In the genomic region with DNA sequence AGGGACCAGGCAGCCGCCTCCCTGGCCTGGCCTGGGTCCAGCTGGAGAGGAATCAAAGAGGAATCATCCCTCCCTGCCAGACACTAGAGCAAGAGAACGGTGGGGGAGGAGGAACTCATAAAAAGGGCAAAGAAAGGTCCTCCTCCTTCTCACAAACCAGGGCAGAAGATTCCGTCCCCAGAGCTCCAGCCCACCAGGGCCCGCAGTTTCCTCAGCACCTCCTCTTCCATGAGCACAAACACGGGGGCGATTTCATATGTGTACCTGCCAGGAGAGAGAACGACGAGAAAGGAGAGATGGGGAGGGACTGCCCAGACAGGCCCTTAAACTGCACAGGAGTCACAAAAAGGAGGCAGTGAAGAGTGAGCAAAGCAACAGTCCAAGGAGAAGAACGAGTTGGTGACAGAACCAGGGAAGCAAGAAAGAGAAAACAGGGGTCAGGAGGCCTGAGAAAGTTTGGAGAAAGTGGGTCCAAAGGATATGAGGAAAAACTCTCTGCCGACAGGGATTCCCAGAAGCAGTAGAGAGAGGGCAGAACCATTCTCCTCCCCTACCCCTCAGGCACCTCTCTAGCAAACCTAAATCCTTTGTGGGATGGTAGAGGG, we compare ENCODE assay signal across 1 cellular context.
TF ChIP-seq lines count a peak whose summit lies in the region.

No MANE protein-coding gene starts in this region.

TF ChIP-seq in HEK293, 187 proteins besides CTCF, POLR2A, EP300 and RAD21 (continued from another document and continues in another):
- TF ChIP-seq, protein P1, sequence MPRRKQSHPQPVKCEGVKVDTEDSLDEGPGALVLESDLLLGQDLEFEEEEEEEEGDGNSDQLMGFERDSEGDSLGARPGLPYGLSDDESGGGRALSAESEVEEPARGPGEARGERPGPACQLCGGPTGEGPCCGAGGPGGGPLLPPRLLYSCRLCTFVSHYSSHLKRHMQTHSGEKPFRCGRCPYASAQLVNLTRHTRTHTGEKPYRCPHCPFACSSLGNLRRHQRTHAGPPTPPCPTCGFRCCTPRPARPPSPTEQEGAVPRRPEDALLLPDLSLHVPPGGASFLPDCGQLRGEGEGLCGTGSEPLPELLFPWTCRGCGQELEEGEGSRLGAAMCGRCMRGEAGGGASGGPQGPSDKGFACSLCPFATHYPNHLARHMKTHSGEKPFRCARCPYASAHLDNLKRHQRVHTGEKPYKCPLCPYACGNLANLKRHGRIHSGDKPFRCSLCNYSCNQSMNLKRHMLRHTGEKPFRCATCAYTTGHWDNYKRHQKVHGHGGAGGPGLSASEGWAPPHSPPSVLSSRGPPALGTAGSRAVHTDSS (tag by site-specific recombination; IDR thresholded peaks at IDR 0.05) = no peak
- TF ChIP-seq, protein P2, sequence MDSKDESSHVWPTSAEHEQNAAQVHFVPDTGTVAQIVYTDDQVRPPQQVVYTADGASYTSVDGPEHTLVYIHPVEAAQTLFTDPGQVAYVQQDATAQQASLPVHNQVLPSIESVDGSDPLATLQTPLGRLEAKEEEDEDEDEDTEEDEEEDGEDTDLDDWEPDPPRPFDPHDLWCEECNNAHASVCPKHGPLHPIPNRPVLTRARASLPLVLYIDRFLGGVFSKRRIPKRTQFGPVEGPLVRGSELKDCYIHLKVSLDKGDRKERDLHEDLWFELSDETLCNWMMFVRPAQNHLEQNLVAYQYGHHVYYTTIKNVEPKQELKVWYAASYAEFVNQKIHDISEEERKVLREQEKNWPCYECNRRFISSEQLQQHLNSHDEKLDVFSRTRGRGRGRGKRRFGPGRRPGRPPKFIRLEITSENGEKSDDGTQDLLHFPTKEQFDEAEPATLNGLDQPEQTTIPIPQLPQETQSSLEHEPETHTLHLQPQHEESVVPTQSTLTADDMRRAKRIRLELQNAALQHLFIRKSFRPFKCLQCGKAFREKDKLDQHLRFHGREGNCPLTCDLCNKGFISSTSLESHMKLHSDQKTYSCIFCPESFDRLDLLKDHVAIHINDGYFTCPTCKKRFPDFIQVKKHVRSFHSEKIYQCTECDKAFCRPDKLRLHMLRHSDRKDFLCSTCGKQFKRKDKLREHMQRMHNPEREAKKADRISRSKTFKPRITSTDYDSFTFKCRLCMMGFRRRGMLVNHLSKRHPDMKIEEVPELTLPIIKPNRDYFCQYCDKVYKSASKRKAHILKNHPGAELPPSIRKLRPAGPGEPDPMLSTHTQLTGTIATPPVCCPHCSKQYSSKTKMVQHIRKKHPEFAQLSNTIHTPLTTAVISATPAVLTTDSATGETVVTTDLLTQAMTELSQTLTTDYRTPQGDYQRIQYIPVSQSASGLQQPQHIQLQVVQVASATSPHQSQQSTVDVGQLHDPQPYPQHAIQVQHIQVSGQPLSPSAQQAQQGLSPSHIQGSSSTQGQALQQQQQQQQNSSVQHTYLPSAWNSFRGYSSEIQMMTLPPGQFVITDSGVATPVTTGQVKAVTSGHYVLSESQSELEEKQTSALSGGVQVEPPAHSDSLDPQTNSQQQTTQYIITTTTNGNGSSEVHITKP (tag by site-specific recombination; IDR thresholded peaks at IDR 0.05) = peak; percentile 15; the same call in 1 of the 2 replicates
- TF ChIP-seq, protein P3, sequence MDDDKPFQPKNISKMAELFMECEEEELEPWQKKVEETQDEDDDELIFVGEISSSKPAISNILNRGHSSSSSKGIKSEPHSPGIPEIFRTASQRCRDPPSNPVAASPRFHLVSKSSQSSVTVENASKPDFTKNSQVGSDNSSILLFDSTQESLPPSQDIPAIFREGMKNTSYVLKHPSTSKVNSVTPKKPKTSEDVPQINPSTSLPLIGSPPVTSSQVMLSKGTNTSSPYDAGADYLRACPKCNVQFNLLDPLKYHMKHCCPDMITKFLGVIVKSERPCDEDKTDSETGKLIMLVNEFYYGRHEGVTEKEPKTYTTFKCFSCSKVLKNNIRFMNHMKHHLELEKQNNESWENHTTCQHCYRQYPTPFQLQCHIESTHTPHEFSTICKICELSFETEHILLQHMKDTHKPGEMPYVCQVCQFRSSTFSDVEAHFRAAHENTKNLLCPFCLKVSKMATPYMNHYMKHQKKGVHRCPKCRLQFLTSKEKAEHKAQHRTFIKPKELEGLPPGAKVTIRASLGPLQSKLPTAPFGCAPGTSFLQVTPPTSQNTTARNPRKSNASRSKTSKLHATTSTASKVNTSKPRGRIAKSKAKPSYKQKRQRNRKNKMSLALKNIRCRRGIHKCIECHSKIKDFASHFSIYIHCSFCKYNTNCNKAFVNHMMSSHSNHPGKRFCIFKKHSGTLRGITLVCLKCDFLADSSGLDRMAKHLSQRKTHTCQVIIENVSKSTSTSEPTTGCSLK (tag by site-specific recombination; IDR thresholded peaks at IDR 0.05) = no peak
- no peak for TF ChIP-seq ZNF423 (tag by site-specific recombination; IDR thresholded peaks at IDR 0.05)
- no peak for TF ChIP-seq ZNF416 (tag by site-specific recombination; IDR thresholded peaks at IDR 0.05)
- no peak for TF ChIP-seq ZNF157 (tag by site-specific recombination; IDR thresholded peaks at IDR 0.05)
- TF ChIP-seq ZNF404 (tag by site-specific recombination; IDR thresholded peaks at IDR 0.05) = no peak
- no peak for TF ChIP-seq ZNF324 (tag by site-specific recombination; IDR thresholded peaks at IDR 0.05)
- peak; percentile 54 for TF ChIP-seq EGR2 (tag by site-specific recombination; IDR thresholded peaks at IDR 0.05; ENCODE audit: low read depth)
- TF ChIP-seq ZBTB48 (tag by site-specific recombination; IDR thresholded peaks at IDR 0.05) = peak; percentile 69; the same call in 1 of the 2 replicates
- TF ChIP-seq ZSCAN30 (tag by site-specific recombination; IDR thresholded peaks at IDR 0.05) = no peak
- TF ChIP-seq, protein P4, sequence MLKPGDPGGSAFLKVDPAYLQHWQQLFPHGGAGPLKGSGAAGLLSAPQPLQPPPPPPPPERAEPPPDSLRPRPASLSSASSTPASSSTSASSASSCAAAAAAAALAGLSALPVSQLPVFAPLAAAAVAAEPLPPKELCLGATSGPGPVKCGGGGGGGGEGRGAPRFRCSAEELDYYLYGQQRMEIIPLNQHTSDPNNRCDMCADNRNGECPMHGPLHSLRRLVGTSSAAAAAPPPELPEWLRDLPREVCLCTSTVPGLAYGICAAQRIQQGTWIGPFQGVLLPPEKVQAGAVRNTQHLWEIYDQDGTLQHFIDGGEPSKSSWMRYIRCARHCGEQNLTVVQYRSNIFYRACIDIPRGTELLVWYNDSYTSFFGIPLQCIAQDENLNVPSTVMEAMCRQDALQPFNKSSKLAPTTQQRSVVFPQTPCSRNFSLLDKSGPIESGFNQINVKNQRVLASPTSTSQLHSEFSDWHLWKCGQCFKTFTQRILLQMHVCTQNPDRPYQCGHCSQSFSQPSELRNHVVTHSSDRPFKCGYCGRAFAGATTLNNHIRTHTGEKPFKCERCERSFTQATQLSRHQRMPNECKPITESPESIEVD (tag by site-specific recombination; IDR thresholded peaks at IDR 0.05) = no peak
- 0 out of 2 replicates have a peak, but pooled peaks have one; percentile 7 for TF ChIP-seq KLF1 (tag by site-specific recombination; IDR thresholded peaks at IDR 0.05)
- no peak for TF ChIP-seq ZNF248 (tag by site-specific recombination; IDR thresholded peaks at IDR 0.05)
- no peak for TF ChIP-seq ZNF146 (tag by site-specific recombination; IDR thresholded peaks at IDR 0.05)
- TF ChIP-seq ZNF354C (tag by site-specific recombination; IDR thresholded peaks at IDR 0.05; ENCODE audit: borderline replicate concordance, low read depth) = no peak
- TF ChIP-seq, protein P5, sequence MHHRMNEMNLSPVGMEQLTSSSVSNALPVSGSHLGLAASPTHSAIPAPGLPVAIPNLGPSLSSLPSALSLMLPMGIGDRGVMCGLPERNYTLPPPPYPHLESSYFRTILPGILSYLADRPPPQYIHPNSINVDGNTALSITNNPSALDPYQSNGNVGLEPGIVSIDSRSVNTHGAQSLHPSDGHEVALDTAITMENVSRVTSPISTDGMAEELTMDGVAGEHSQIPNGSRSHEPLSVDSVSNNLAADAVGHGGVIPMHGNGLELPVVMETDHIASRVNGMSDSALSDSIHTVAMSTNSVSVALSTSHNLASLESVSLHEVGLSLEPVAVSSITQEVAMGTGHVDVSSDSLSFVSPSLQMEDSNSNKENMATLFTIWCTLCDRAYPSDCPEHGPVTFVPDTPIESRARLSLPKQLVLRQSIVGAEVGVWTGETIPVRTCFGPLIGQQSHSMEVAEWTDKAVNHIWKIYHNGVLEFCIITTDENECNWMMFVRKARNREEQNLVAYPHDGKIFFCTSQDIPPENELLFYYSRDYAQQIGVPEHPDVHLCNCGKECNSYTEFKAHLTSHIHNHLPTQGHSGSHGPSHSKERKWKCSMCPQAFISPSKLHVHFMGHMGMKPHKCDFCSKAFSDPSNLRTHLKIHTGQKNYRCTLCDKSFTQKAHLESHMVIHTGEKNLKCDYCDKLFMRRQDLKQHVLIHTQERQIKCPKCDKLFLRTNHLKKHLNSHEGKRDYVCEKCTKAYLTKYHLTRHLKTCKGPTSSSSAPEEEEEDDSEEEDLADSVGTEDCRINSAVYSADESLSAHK (tag by site-specific recombination; IDR thresholded peaks at IDR 0.05) = no peak
- TF ChIP-seq, protein P6, sequence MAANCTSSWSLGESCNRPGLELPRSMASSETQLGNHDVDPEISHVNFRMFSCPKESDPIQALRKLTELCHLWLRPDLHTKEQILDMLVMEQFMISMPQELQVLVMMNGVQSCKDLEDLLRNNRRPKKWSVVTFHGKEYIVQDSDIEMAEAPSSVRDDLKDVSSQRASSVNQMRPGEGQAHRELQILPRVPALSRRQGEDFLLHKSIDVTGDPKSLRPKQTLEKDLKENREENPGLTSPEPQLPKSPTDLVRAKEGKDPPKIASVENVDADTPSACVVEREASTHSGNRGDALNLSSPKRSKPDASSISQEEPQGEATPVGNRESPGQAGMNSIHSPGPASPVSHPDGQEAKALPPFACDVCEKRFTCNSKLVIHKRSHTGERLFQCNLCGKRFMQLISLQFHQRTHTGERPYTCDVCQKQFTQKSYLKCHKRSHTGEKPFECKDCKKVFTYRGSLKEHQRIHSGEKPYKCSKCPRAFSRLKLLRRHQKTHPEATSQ (tag by site-specific recombination; IDR thresholded peaks at IDR 0.05) = no peak
- TF ChIP-seq FEZF1 (tag by site-specific recombination; IDR thresholded peaks at IDR 0.05) = no peak
- TF ChIP-seq ZBTB8A (tag by site-specific recombination; IDR thresholded peaks at IDR 0.05) = no peak
- TF ChIP-seq, protein P7, sequence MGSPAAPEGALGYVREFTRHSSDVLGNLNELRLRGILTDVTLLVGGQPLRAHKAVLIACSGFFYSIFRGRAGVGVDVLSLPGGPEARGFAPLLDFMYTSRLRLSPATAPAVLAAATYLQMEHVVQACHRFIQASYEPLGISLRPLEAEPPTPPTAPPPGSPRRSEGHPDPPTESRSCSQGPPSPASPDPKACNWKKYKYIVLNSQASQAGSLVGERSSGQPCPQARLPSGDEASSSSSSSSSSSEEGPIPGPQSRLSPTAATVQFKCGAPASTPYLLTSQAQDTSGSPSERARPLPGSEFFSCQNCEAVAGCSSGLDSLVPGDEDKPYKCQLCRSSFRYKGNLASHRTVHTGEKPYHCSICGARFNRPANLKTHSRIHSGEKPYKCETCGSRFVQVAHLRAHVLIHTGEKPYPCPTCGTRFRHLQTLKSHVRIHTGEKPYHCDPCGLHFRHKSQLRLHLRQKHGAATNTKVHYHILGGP (tag by site-specific recombination; IDR thresholded peaks at IDR 0.05) = no peak
- peak; percentile 92 for TF ChIP-seq GLIS1 (tag by site-specific recombination; IDR thresholded peaks at IDR 0.05)
- TF ChIP-seq ZNF571 (tag by site-specific recombination; IDR thresholded peaks at IDR 0.05) = no peak
- TF ChIP-seq MZF1 (tag by site-specific recombination; IDR thresholded peaks at IDR 0.05; ENCODE audit: borderline replicate concordance) = no peak; the same call in 1 of the 2 replicates
- no peak for TF ChIP-seq ZNF2 (tag by site-specific recombination; IDR thresholded peaks at IDR 0.05)
- no peak for TF ChIP-seq SCRT1 (tag by site-specific recombination; IDR thresholded peaks at IDR 0.05; ENCODE audit: borderline replicate concordance)
- no peak for TF ChIP-seq ZBTB17 (tag by site-specific recombination; IDR thresholded peaks at IDR 0.05)
- TF ChIP-seq, protein P8, sequence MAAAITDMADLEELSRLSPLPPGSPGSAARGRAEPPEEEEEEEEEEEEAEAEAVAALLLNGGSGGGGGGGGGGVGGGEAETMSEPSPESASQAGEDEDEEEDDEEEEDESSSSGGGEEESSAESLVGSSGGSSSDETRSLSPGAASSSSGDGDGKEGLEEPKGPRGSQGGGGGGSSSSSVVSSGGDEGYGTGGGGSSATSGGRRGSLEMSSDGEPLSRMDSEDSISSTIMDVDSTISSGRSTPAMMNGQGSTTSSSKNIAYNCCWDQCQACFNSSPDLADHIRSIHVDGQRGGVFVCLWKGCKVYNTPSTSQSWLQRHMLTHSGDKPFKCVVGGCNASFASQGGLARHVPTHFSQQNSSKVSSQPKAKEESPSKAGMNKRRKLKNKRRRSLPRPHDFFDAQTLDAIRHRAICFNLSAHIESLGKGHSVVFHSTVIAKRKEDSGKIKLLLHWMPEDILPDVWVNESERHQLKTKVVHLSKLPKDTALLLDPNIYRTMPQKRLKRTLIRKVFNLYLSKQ (tag by site-specific recombination; IDR thresholded peaks at IDR 0.05; ENCODE audit: borderline replicate concordance) = no peak
- no peak for TF ChIP-seq ZNF426 (tag by site-specific recombination; IDR thresholded peaks at IDR 0.05)
- TF ChIP-seq ZNF626 (tag by site-specific recombination; IDR thresholded peaks at IDR 0.05) = no peak
- no peak for TF ChIP-seq YY2 (tag by site-specific recombination; IDR thresholded peaks at IDR 0.05)
- TF ChIP-seq, protein P9, sequence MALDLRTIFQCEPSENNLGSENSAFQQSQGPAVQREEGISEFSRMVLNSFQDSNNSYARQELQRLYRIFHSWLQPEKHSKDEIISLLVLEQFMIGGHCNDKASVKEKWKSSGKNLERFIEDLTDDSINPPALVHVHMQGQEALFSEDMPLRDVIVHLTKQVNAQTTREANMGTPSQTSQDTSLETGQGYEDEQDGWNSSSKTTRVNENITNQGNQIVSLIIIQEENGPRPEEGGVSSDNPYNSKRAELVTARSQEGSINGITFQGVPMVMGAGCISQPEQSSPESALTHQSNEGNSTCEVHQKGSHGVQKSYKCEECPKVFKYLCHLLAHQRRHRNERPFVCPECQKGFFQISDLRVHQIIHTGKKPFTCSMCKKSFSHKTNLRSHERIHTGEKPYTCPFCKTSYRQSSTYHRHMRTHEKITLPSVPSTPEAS (tag by site-specific recombination; IDR thresholded peaks at IDR 0.05) = no peak
- no peak for TF ChIP-seq GFI1B (tag by site-specific recombination; IDR thresholded peaks at IDR 0.05)
- TF ChIP-seq, protein P10, sequence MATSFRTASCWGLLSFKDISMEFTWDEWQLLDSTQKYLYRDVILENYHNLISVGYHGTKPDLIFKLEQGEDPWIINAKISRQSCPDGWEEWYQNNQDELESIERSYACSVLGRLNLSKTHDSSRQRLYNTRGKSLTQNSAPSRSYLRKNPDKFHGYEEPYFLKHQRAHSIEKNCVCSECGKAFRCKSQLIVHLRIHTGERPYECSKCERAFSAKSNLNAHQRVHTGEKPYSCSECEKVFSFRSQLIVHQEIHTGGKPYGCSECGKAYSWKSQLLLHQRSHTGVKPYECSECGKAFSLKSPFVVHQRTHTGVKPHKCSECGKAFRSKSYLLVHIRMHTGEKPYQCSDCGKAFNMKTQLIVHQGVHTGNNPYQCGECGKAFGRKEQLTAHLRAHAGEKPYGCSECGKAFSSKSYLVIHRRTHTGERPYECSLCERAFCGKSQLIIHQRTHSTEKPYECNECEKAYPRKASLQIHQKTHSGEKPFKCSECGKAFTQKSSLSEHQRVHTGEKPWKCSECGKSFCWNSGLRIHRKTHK (tag by site-specific recombination; IDR thresholded peaks at IDR 0.05) = no peak
- no peak for TF ChIP-seq ZNF560 (tag by site-specific recombination; IDR thresholded peaks at IDR 0.05; ENCODE audit: borderline replicate concordance)
- no peak for TF ChIP-seq ZNF658 (tag by site-specific recombination; IDR thresholded peaks at IDR 0.05)
- no peak for TF ChIP-seq ZEB2 (tag by site-specific recombination; IDR thresholded peaks at IDR 0.05)
- no peak for TF ChIP-seq ZNF510 (tag by site-specific recombination; IDR thresholded peaks at IDR 0.05; ENCODE audit: insufficient replicate concordance)
- no peak for TF ChIP-seq ZNF600 (tag by site-specific recombination; IDR thresholded peaks at IDR 0.05)
- TF ChIP-seq ZNF138 (tag by site-specific recombination; IDR thresholded peaks at IDR 0.05; ENCODE audit: borderline replicate concordance) = no peak
- TF ChIP-seq ZNF555 (tag by site-specific recombination; conservative IDR thresholded peaks at IDR 0.05) = no peak
